8 cellular contexts compared by ENCODE assay signal in genomic region chr19:873084-874019, GRCh38. TPM values are rescaled to one million over a fixed set of nuclear protein-coding genes. Genes with fewer than 3 reads are reported as not detected.
DNase-seq lines count a peak whose midpoint lies in the region; ATAC-seq, FAIRE-seq and TF ChIP-seq lines count a peak whose summit lies in the region.

No MANE protein-coding gene starts in this region.

- POLR2A ChIA-PET in A549 (lab: Yijun Ruan, JAX) = no interaction called here
- POLR2A ChIA-PET in HEK293T (lab: Yijun Ruan, JAX) = no interaction called here
- POLR2A ChIA-PET in activated B cell treated with CpG ODN at 0.5 μM for 24 hours (lab: Charles Lee) = interaction anchor here (1.2 to 1.4 kb wide), 2 partner anchors 10 to 34 kb away, joined by 3 to 4 read pairs; no protein-coding TSS in a partner anchor

- no peaks in the 10 kb centered on the region for H3K9me3 ChIP-seq in A549

- H3K36me3 Mint-ChIP-seq in activated B cell treated with CpG ODN at 0.5 μM for 24 hours (ENCODE audit: low read depth) = peaks cover 42% of the 10 kb centered on the region

- no peak for TF ChIP-seq RAD21 in A549 (conservative IDR thresholded peaks at IDR 0.05 in 1 of 2, IDR thresholded peaks at IDR 0.05 in 1 of 2)

- TF ChIP-seq POLR2A in A549 (IDR thresholded peaks at IDR 0.05; ENCODE audit: low read length) = no peak

- TF ChIP-seq CTCF in A549 (IDR thresholded peaks at IDR 0.05) (no peak), activated B cell treated with CpG ODN at 0.5 μM for 24 hours (IDR thresholded peaks at IDR 0.05) (no peak)

- H3K4me2 ChIP-seq in A549 = peak overlapping the region; percentile 99; the same call in 1 of the 3 replicates

- no peak for TF ChIP-seq EP300 in A549 (IDR thresholded peaks at IDR 0.05)

- H3K27me3 Mint-ChIP-seq in activated B cell treated with CpG ODN at 0.5 μM for 24 hours = no peaks in the 10 kb centered on the region

- CTCF ChIA-PET in A549 (lab: Yijun Ruan, JAX) = interaction anchor here (1.3 kb wide), 2 partner anchors 17 to 24 kb away, joined by 3 to 6 read pairs; no protein-coding TSS in a partner anchor
- CTCF ChIA-PET in HEK293T (lab: Yijun Ruan, JAX) = no interaction called here
- CTCF ChIA-PET in activated B cell treated with CpG ODN at 0.5 μM for 24 hours (lab: Charles Lee) = no interaction called here

- intact Hi-C loops in activated B cell treated with CpG ODN at 0.5 μM for 24 hours (cut with micrococcal nuclease) = loop anchor here (2.0 kb wide), 1 partner anchor 19 kb away; the partner anchor contains the start of genes MED16 and RNU6-9

- H3K4me1 ChIP-seq in A549 = peaks cover 47% of the 10 kb centered on the region

- peak; percentile 42 to 67 for ATAC-seq in A549
- peak; percentile 77 for ATAC-seq in activated B cell treated with CpG ODN at 0.5 μM for 24 hours (ENCODE audit: low read depth)
- ATAC-seq in HG02884 (IDR thresholded peaks at IDR 0.05; ENCODE audit: unreplicated experiment) = no peak
- no peak for ATAC-seq in GM21423 (IDR thresholded peaks at IDR 0.05; ENCODE audit: unreplicated experiment)
- ATAC-seq in GM19328 (IDR thresholded peaks at IDR 0.05; ENCODE audit: unreplicated experiment) = no peak

- WGBS in A549 (ENCODE audit: missing lambda C conversion rate) = 83% methylated on average over 13 of the region's 38 CpGs

- DNase-seq in A549 (ENCODE audit: low read depth in 1 of 2, low spot score in 1 of 2) = peak in 1 of 2 experiments; percentile 87
- DNase-seq in HEK293T (ENCODE audit: extremely low spot score) = peak; percentile 46
- DNase-seq in activated B cell treated with CpG ODN at 0.5 μM for 24 hours = no peak
- peak; percentile 65 for DNase-seq in effector CD4-positive, alpha-beta T cell
- DNase-seq in stimulated activated CD4-positive, alpha-beta T cell treated with anti-CD3 and anti-CD28 coated beads, Interleukin-4, amount 100 ng/mL, for 48 hours (ENCODE audit: low read depth in 2 of 2) = peak; percentile 58

- no peak overlapping the region for H3K4me3 Mint-ChIP-seq in activated B cell treated with CpG ODN at 0.5 μM for 24 hours

- peaks cover 8% of the 10 kb centered on the region for H3K4me1 Mint-ChIP-seq in activated B cell treated with CpG ODN at 0.5 μM for 24 hours

- H3K9me3 Mint-ChIP-seq in activated B cell treated with CpG ODN at 0.5 μM for 24 hours = no peaks in the 10 kb centered on the region

- no peak for FAIRE-seq in A549 (lab: Jason Lieb, UNC)

- no peak overlapping the region for H3K27ac Mint-ChIP-seq in activated B cell treated with CpG ODN at 0.5 μM for 24 hours

- peak overlapping the region; percentile 95 to 98; a peak in 5 of 6 replicates for H3K27ac ChIP-seq in A549

- H3K4me3 ChIP-seq in A549 = no peak overlapping the region

TF ChIP-seq in A549, 52 proteins besides CTCF, POLR2A, EP300 and RAD21 (continues in another document):
- no peak for TF ChIP-seq ELK1 (IDR thresholded peaks at IDR 0.05; ENCODE audit: low read depth, low read length)
- no peak for TF ChIP-seq FOSB (CRISPR knock-in tag; IDR thresholded peaks at IDR 0.05)
- TF ChIP-seq BCL3 (IDR thresholded peaks at IDR 0.05) = no peak

TF ChIP-seq in HEK293T, 16 proteins besides CTCF, POLR2A, EP300 and RAD21:
- TF ChIP-seq FOXA1 (IDR thresholded peaks at IDR 0.05) (no peak), BHLHE40 (IDR thresholded peaks at IDR 0.05; ENCODE audit: borderline replicate concordance) (no peak), L3MBTL2 (conservative IDR thresholded peaks at IDR 0.05) (no peak), NFRKB (IDR thresholded peaks at IDR 0.05) (no peak), ELF4 (IDR thresholded peaks at IDR 0.05) (no peak), CTBP1 (IDR thresholded peaks at IDR 0.05; ENCODE audit: borderline replicate concordance) (no peak), ARNT (IDR thresholded peaks at IDR 0.05) (no peak), FOXK2 (IDR thresholded peaks at IDR 0.05) (no peak), LEF1 (IDR thresholded peaks at IDR 0.05; ENCODE audit: borderline replicate concordance) (no peak), TARDBP (IDR thresholded peaks at IDR 0.05) (no peak), PKNOX1 (IDR thresholded peaks at IDR 0.05) (no peak), SUZ12 (IDR thresholded peaks at IDR 0.05) (no peak), FOXM1 (IDR thresholded peaks at IDR 0.05; ENCODE audit: borderline replicate concordance) (no peak), SP1 (IDR thresholded peaks at IDR 0.05) (no peak), HDGF (IDR thresholded peaks at IDR 0.05; ENCODE audit: borderline replicate concordance) (no peak)

RNA-seq across cellular contexts. Expression of gene CFD, which starts 13.9 kb away (rescaled TPM):
- polyA plus RNA-seq in A549 (2011; rRNA removed) = 7.6 TPM in 2 replicates
- 20.5 and 36.1 TPM in 2 replicates for polyA plus RNA-seq in A549 (2012; cell fraction: cytosol; rRNA removed)
- 19.4 and 48.1 TPM in 2 replicates for polyA plus RNA-seq in A549 (2012; cell fraction: nucleus; rRNA removed)
- polyA plus RNA-seq in A549 (2017; fragmentation: RNase III; extraction: RNeasy Plus Mini Kit Qiagen cat#74134 plus additional on column Dnase treatment) = 13.8 to 14.8 TPM (median 14.3 TPM) in 3 replicates
- 3.1 and 3.9 TPM in 2 replicates for polyA minus RNA-seq in A549 (2011; rRNA and poly(A)+ RNA removed)
- total RNA-seq in activated B cell treated with CpG ODN at 0.5 μM for 24 hours = 0.54 TPM in 1 of 2 replicates, not detected in the other

RNA-seq across cellular contexts. Expression of gene MED16, which starts 19.6 kb away (rescaled TPM):
- 8.0 TPM in 2 replicates for polyA plus RNA-seq in A549 (2011; rRNA removed)
- 17.6 and 22.7 TPM in 2 replicates for polyA plus RNA-seq in A549 (2012; cell fraction: cytosol; rRNA removed)
- 32.2 and 54.4 TPM in 2 replicates for polyA plus RNA-seq in A549 (2012; cell fraction: nucleus; rRNA removed)
- polyA plus RNA-seq in A549 (2017; fragmentation: RNase III; extraction: RNeasy Plus Mini Kit Qiagen cat#74134 plus additional on column Dnase treatment) = 11.9 to 13.9 TPM (median 12.7 TPM) in 3 replicates
- polyA minus RNA-seq in A549 (2011; rRNA and poly(A)+ RNA removed) = 8.8 and 17.6 TPM in 2 replicates
- total RNA-seq in activated B cell treated with CpG ODN at 0.5 μM for 24 hours = 76.1 and 79.3 TPM in 2 replicates

RNA-seq across cellular contexts. Expression of gene RNU6-9, which starts 19.9 kb away (rescaled TPM):
- not detected in 2 replicates for polyA plus RNA-seq in A549 (2011; rRNA removed)
- polyA plus RNA-seq in A549 (2012; cell fraction: cytosol; rRNA removed) = not detected in 2 replicates
- polyA plus RNA-seq in A549 (2012; cell fraction: nucleus; rRNA removed) = not detected in 2 replicates
- polyA plus RNA-seq in A549 (2017; fragmentation: RNase III; extraction: RNeasy Plus Mini Kit Qiagen cat#74134 plus additional on column Dnase treatment) = not detected in 3 replicates
- under 0.01 TPM in 1 of 2 replicates, not detected in the other for polyA minus RNA-seq in A549 (2011; rRNA and poly(A)+ RNA removed)
- total RNA-seq in activated B cell treated with CpG ODN at 0.5 μM for 24 hours = not detected in 2 replicates

RNA-seq across cellular contexts. Expression of gene ELANE, which starts 21.2 kb away (rescaled TPM):
- polyA plus RNA-seq in A549 (2011; rRNA removed) (0.15 and 0.35 TPM in 2 replicates), A549 (2017; fragmentation: RNase III; extraction: RNeasy Plus Mini Kit Qiagen cat#74134 plus additional on column Dnase treatment) (0.14 to 0.15 TPM (median 0.15 TPM) in 3 replicates)
- polyA plus RNA-seq in A549 (2012; cell fraction: cytosol; rRNA removed) = 0.15 and 0.22 TPM in 2 replicates
- polyA plus RNA-seq in A549 (2012; cell fraction: nucleus; rRNA removed) = 0.42 and 0.48 TPM in 2 replicates
- not detected in 2 replicates for polyA minus RNA-seq in A549 (2011; rRNA and poly(A)+ RNA removed)
- not detected in 2 replicates for total RNA-seq in activated B cell treated with CpG ODN at 0.5 μM for 24 hours

RNA-seq across cellular contexts. Expression of gene PRTN3, which starts 32.6 kb away (rescaled TPM):
- polyA plus RNA-seq in A549 (2011; rRNA removed) (0.21 and 0.36 TPM in 2 replicates), A549 (2017; fragmentation: RNase III; extraction: RNeasy Plus Mini Kit Qiagen cat#74134 plus additional on column Dnase treatment) (0.18 to 0.39 TPM (median 0.24 TPM) in 3 replicates)
- 0.53 and 0.69 TPM in 2 replicates for polyA plus RNA-seq in A549 (2012; cell fraction: cytosol; rRNA removed)
- polyA plus RNA-seq in A549 (2012; cell fraction: nucleus; rRNA removed) = 0.34 and 0.65 TPM in 2 replicates
- polyA minus RNA-seq in A549 (2011; rRNA and poly(A)+ RNA removed) = 0.44 TPM in 1 of 2 replicates, not detected in the other
- not detected in 2 replicates for total RNA-seq in activated B cell treated with CpG ODN at 0.5 μM for 24 hours

Comparison
In these comparisons a context has a peak if more than half of its experiments do, and no peak if none do; other contexts are left out.
1. ATAC-seq: peak in A549 (2 of 2) and activated B cell treated with CpG ODN at 0.5 μM for 24 hours (single experiment); none in HG02884 (single experiment), GM21423 (single experiment) and GM19328 (single experiment).